In the genomic region with DNA sequence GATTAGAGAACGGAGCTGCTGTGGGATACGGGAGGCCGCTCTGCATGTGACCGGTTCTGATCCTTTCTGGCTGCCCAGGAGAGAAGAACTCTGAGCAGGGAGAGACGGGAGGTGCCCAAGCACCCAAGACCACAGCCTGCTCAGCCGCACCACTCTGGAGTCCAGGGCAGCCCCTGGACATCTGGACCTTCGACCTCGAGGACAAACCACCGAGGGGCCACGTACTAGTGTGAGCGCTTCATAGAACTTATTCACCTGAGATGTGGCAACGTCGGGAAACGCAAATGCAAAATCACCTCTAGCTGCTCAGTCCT, we compare ENCODE assay signal across 10 cellular contexts. TPM values are rescaled to one million over a fixed set of nuclear protein-coding genes. Genes with fewer than 3 reads are reported as not detected.
DNase-seq lines count a peak whose midpoint lies in the region; ATAC-seq and TF ChIP-seq lines count a peak whose summit lies in the region.
"Had no signal": no experiment of that assay in that cellular context is flagged by ENCODE, and none has a peak within 500 bp of the region (broad histone marks: within the 10 kb centered on the region; RNA-seq: fewer than 3 reads in every experiment).

No MANE protein-coding gene starts in this region.

- TF ChIP-seq POLR2A in gastroesophageal sphincter (IDR thresholded peaks at IDR 0.05): no peak

- peak overlapping the region; percentile 98 for H3K27ac Mint-ChIP-seq in activated naive CD4-positive, alpha-beta T cell treated with anti-CD3 and anti-CD28 coated beads for 36 hours
- peak overlapping the region; percentile 90 for H3K27ac Mint-ChIP-seq in activated B cell treated with CpG ODN at 0.5 μM for 24 hours
- H3K27ac Mint-ChIP-seq: WTC11 had no signal

- DNase-seq in activated naive CD4-positive, alpha-beta T cell treated with anti-CD3 and anti-CD28 coated beads for 36 hours: no peak
- DNase-seq in activated naive CD4-positive, alpha-beta T cell (lab: John Stamatoyannopoulos, UW): no peak
- DNase-seq in activated B cell treated with CpG ODN at 0.5 μM for 24 hours (no peak), COLO829 (ENCODE audit: low spot score) (no peak), CD1c-positive myeloid dendritic cell (ENCODE audit: extremely low spot score) (no peak), occipital lobe (lab: John Stamatoyannopoulos, UW) (no peak)
- DNase-seq: H7 had no signal

- ATAC-seq in activated B cell treated with CpG ODN at 0.5 μM for 24 hours (ENCODE audit: low read depth) (no peak), gastroesophageal sphincter (no peak)
- ATAC-seq: WTC11 had no signal

- H3K9me3 Mint-ChIP-seq in activated naive CD4-positive, alpha-beta T cell treated with anti-CD3 and anti-CD28 coated beads for 36 hours: no peaks in the 10 kb centered on the region
- no peaks in the 10 kb centered on the region for H3K9me3 Mint-ChIP-seq in activated B cell treated with CpG ODN at 0.5 μM for 24 hours
- H3K9me3 Mint-ChIP-seq: WTC11 had no signal

- H3K4me3 ChIP-seq in gastroesophageal sphincter (no peak overlapping the region), subcutaneous abdominal adipose tissue (ENCODE audit: low read depth in 1 of 5, low read length in 5 of 5) (peak overlapping the region in 1 of 5 donors; percentile 10)

- no peak overlapping the region for H3K9ac ChIP-seq in subcutaneous abdominal adipose tissue (ENCODE audit: low read length in 5 of 5)

- CTCF ChIA-PET in activated naive CD4-positive, alpha-beta T cell treated with anti-CD3 and anti-CD28 coated beads for 36 hours (lab: Charles Lee): interaction anchor here (1.1 kb wide), 1 partner anchor 8 kb away, joined by 3 read pairs; no protein-coding TSS in a partner anchor
- CTCF ChIA-PET in activated B cell treated with CpG ODN at 0.5 μM for 24 hours (lab: Charles Lee): interaction anchor here (0.7 to 2.9 kb wide), 4 partner anchors 14 to 61 kb away, joined by 3 to 17 read pairs (median 5); partner anchors contain the start of gene SNAI3

- H3K36me3 Mint-ChIP-seq in activated naive CD4-positive, alpha-beta T cell treated with anti-CD3 and anti-CD28 coated beads for 36 hours (ENCODE audit: low read depth): peaks cover 26% of the 10 kb centered on the region
- peaks cover 29% of the 10 kb centered on the region for H3K36me3 Mint-ChIP-seq in activated B cell treated with CpG ODN at 0.5 μM for 24 hours (ENCODE audit: low read depth)

- H3K27me3 Mint-ChIP-seq in activated naive CD4-positive, alpha-beta T cell treated with anti-CD3 and anti-CD28 coated beads for 36 hours (ENCODE audit: low read depth): no peaks in the 10 kb centered on the region
- H3K27me3 Mint-ChIP-seq in activated B cell treated with CpG ODN at 0.5 μM for 24 hours: no peaks in the 10 kb centered on the region

- WGBS in gastroesophageal sphincter (ENCODE audit: low coverage in 1 of 2), 2 donors: 68 to 80% methylated on average over 6 to 7 of the region's 14 CpGs

- intact Hi-C loops in activated naive CD4-positive, alpha-beta T cell treated with anti-CD3 and anti-CD28 coated beads for 36 hours (cut with micrococcal nuclease): loop anchor here (2.0 to 10.0 kb wide), 4 partner anchors 63 to 395 kb away; partner anchors contain the start of genes ACSF3, CDT1, IL17C and ZFPM1
- intact Hi-C loops in activated B cell treated with CpG ODN at 0.5 μM for 24 hours (cut with micrococcal nuclease): loop anchor here (2.0 to 5.0 kb wide), 4 partner anchors 37 to 833 kb away; partner anchors contain the start of genes MVD and SLC7A5

- H3K9me3 ChIP-seq in gastroesophageal sphincter (no peaks in the 10 kb centered on the region), subcutaneous abdominal adipose tissue (ENCODE audit: control insufficient read depth in 5 of 5, low read length in 5 of 5) (no peaks in the 10 kb centered on the region)

- H3K36me3 ChIP-seq in gastroesophageal sphincter: peaks cover 0 to 75% of the 10 kb centered on the region in 2 donors
- H3K36me3 ChIP-seq in subcutaneous abdominal adipose tissue (ENCODE audit: control insufficient read depth in 5 of 5, insufficient read depth in 5 of 5, low read length in 5 of 5): peaks cover 0 to 52% (median 39%) of the 10 kb centered on the region in 5 donors

- H3K4me1 ChIP-seq in gastroesophageal sphincter: peaks cover 0 to 57% (median 15%) of the 10 kb centered on the region in 3 donors
- H3K4me1 ChIP-seq in subcutaneous abdominal adipose tissue (ENCODE audit: control insufficient read depth in 5 of 5, insufficient read depth in 5 of 5, low read length in 5 of 5): peaks cover 8 to 59% (median 50%) of the 10 kb centered on the region in 5 donors

- no peak for TF ChIP-seq CTCF in activated B cell treated with CpG ODN at 0.5 μM for 24 hours (IDR thresholded peaks at IDR 0.05)
- no peak for TF ChIP-seq CTCF in gastroesophageal sphincter (IDR thresholded peaks at IDR 0.05)

- no peaks in the 10 kb centered on the region for H3K27me3 ChIP-seq in gastroesophageal sphincter
- H3K27me3 ChIP-seq in subcutaneous abdominal adipose tissue (ENCODE audit: control insufficient read depth in 5 of 5, insufficient read depth in 4 of 5, low read length in 5 of 5): no peaks in the 10 kb centered on the region

- no peak for TF ChIP-seq EP300 in gastroesophageal sphincter (IDR thresholded peaks at IDR 0.05)

- H3K4me3 Mint-ChIP-seq in activated naive CD4-positive, alpha-beta T cell treated with anti-CD3 and anti-CD28 coated beads for 36 hours: peak overlapping the region; percentile 84
- peak overlapping the region; percentile 81 for H3K4me3 Mint-ChIP-seq in activated B cell treated with CpG ODN at 0.5 μM for 24 hours
- H3K4me3 Mint-ChIP-seq: WTC11 had no signal

- peaks cover 69% of the 10 kb centered on the region for H3K4me1 Mint-ChIP-seq in activated naive CD4-positive, alpha-beta T cell treated with anti-CD3 and anti-CD28 coated beads for 36 hours (ENCODE audit: low read depth)
- peaks cover 69% of the 10 kb centered on the region for H3K4me1 Mint-ChIP-seq in activated B cell treated with CpG ODN at 0.5 μM for 24 hours

- POLR2A ChIA-PET in activated B cell treated with CpG ODN at 0.5 μM for 24 hours (lab: Charles Lee): interaction anchor here (0.7 to 4.5 kb wide), 14 partner anchors 9 to 1317 kb away, joined by 3 to 49 read pairs (median 6); partner anchors contain the start of genes APRT, CYBA, FBXO31 and MVD

- H3K27ac ChIP-seq in gastroesophageal sphincter: peak overlapping the region in 3 of 4 donors; percentile 24 to 90 (median 37)
- H3K27ac ChIP-seq in subcutaneous abdominal adipose tissue (ENCODE audit: low read depth, low read length): peak overlapping the region; percentile 37

RNA-seq across cellular contexts. Expression of gene RNF166, which starts 5.9 kb away (rescaled TPM):
- 10 to 100 TPM; 33.6 to 35.3 TPM for total RNA-seq in activated naive CD4-positive, alpha-beta T cell treated with anti-CD3 and anti-CD28 coated beads for 36 hours
- 31.0 and 45.3 TPM in 2 replicates for total RNA-seq in activated B cell treated with CpG ODN at 0.5 μM for 24 hours
- total RNA-seq in gastroesophageal sphincter: 10 to 100 TPM; 19.5 to 27.8 (median 22.3) TPM
- total RNA-seq in occipital lobe: 10.9 TPM

RNA-seq across cellular contexts. Expression of gene CTU2, which starts 6.0 kb away (rescaled TPM):
- total RNA-seq in activated naive CD4-positive, alpha-beta T cell treated with anti-CD3 and anti-CD28 coated beads for 36 hours: 10 to 100 TPM; 46.1 to 48.1 TPM
- total RNA-seq in activated B cell treated with CpG ODN at 0.5 μM for 24 hours: 28.8 and 36.7 TPM in 2 replicates
- total RNA-seq in gastroesophageal sphincter: 10 to 100 TPM in 2 of 4 donors, 1 to 10 TPM in 2; 6.0 to 19.9 (median 10.7) TPM
- total RNA-seq in occipital lobe: 15.9 TPM

RNA-seq across cellular contexts. Expression of gene SNAI3, which starts 14.0 kb away (rescaled TPM):
- total RNA-seq in activated naive CD4-positive, alpha-beta T cell treated with anti-CD3 and anti-CD28 coated beads for 36 hours: 1 to 10 TPM; 2.9 to 3.0 TPM
- 1.5 and 2.7 TPM in 2 replicates for total RNA-seq in activated B cell treated with CpG ODN at 0.5 μM for 24 hours
- 1 to 10 TPM in 2 of 4 donors, under 1 TPM in 1, not detected in 1; 0.39 to 1.7 (median 1.1) TPM for total RNA-seq in gastroesophageal sphincter
- 0.16 TPM for total RNA-seq in occipital lobe

RNA-seq across cellular contexts. Expression of gene MVD, which starts 37.4 kb away (rescaled TPM):
- 10 to 100 TPM; 90.5 to 96.8 TPM for total RNA-seq in activated naive CD4-positive, alpha-beta T cell treated with anti-CD3 and anti-CD28 coated beads for 36 hours
- total RNA-seq in activated B cell treated with CpG ODN at 0.5 μM for 24 hours (115 and 140 TPM in 2 replicates), gastroesophageal sphincter (10 to 100 TPM; 21.3 to 30.3 (median 26.6) TPM), occipital lobe (48.8 TPM)

RNA-seq across cellular contexts. Expression of gene CYBA, which starts 49.4 kb away (rescaled TPM):
- total RNA-seq in activated naive CD4-positive, alpha-beta T cell treated with anti-CD3 and anti-CD28 coated beads for 36 hours: 100 to 1,000 TPM; 167 to 180 TPM
- total RNA-seq in activated B cell treated with CpG ODN at 0.5 μM for 24 hours (432 and 456 TPM in 2 replicates), gastroesophageal sphincter (100 to 1,000 TPM in 1 of 4 donors, 10 to 100 TPM in 3; 19.9 to 135 (median 79.1) TPM), occipital lobe (17.8 TPM)
